In the genomic region with DNA sequence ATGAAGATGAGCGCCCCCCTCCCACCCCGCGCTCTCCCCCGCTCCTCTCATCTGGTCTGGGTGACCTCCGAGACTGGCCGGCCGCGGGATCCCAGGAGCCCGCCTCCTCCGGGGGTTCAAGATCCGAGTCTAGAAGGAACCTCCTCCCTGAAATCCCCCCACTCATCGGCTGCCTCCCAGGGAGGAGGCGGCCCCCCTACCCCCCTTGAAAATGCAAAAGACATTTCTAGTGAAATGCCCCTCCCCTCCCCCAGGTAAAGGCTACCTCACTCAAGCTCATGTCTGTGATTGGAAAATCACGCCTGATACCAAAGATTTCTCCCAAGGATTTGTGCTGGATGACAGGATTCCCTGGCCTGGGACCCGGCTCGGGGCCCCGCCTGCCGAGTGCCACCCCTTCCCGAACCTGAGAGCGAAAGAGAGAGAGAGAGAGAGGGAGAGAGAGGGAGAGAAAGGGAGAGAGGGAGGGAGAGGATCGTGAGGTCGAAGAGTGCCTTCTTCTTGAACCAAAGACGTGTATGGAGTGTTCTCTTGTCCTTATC, we compare ENCODE assay signal across 1 cellular context.
TF ChIP-seq lines count a peak whose summit lies in the region.

No MANE protein-coding gene starts in this region.

TF ChIP-seq in GM23338, 12 proteins besides CTCF, POLR2A, EP300 and RAD21 (continued from another document):
- TF ChIP-seq, protein P1, sequence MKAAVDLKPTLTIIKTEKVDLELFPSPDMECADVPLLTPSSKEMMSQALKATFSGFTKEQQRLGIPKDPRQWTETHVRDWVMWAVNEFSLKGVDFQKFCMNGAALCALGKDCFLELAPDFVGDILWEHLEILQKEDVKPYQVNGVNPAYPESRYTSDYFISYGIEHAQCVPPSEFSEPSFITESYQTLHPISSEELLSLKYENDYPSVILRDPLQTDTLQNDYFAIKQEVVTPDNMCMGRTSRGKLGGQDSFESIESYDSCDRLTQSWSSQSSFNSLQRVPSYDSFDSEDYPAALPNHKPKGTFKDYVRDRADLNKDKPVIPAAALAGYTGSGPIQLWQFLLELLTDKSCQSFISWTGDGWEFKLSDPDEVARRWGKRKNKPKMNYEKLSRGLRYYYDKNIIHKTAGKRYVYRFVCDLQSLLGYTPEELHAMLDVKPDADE (IDR thresholded peaks at IDR 0.05), result no peak
- TF ChIP-seq CREB1 (CRISPR knock-in tag; IDR thresholded peaks at IDR 0.05; ENCODE audit: low read depth), result no peak
- TF ChIP-seq ZNF331 (CRISPR knock-in tag; IDR thresholded peaks at IDR 0.05; ENCODE audit: low read depth), result no peak
TF ChIP-seq in GM23338: peak in this region for 0.
